11 cellular contexts compared by ENCODE assay signal in the genomic region with DNA sequence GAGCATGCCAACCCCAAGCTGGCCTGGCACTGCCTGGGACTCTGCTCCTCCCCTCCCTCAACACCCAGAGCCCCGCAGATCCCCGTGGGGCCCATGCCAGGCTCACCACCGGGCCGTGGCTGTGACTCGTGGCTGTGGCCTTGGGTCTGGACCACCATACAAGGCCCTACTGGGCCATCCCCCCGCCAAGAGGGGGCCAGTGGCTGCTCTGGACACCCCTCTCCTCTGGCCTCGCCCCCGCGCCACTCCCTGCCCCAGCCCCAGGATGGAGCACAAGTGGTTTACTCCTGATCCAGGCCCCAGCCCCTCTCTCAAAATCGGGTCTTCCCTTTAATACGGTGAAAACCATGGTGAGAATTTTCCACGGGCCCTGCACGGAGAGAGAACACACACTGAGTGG. TPM values are rescaled to one million over a fixed set of nuclear protein-coding genes. Genes with fewer than 3 reads are reported as not detected.
"Had no signal": no experiment of that assay in that cellular context is flagged by ENCODE, and none has a peak within 500 bp of the region (broad histone marks: within the 10 kb centered on the region; RNA-seq: fewer than 3 reads in every experiment).

No MANE protein-coding gene starts in this region.

- DNase-seq: IMR-90, KBM-7, KG1 had no signal

- H3K9me3 Mint-ChIP-seq: IgD-negative memory B cell had no signal

- H3K4me3 Mint-ChIP-seq: IgD-negative memory B cell had no signal

- H3K9ac ChIP-seq: KMS-11 had no signal

- H3K27ac Mint-ChIP-seq: IgD-negative memory B cell had no signal

- H3K27ac ChIP-seq: HL-60, KMS-11 had no signal

- H3K4me2 ChIP-seq: KMS-11 had no signal

- FAIRE-seq: HepG2, HTR-8/SVneo, K562 had no signal

- H3K36me3 Mint-ChIP-seq: IgD-negative memory B cell had no signal

- H3K27me3 Mint-ChIP-seq: IgD-negative memory B cell had no signal

- H3K4me3 ChIP-seq: K562 had no signal

RNA-seq across cellular contexts. Expression of gene PABPN1L, which starts 3.0 kb away (rescaled TPM):
- total RNA-seq: HepG2, HT-29, HT1080, IMR-90 had no signal
- polyA plus RNA-seq: HepG2, IgD-negative memory B cell, IMR-90 had no signal
